Comparison of ENCODE assay signal across 26 cellular contexts in the genomic region with DNA sequence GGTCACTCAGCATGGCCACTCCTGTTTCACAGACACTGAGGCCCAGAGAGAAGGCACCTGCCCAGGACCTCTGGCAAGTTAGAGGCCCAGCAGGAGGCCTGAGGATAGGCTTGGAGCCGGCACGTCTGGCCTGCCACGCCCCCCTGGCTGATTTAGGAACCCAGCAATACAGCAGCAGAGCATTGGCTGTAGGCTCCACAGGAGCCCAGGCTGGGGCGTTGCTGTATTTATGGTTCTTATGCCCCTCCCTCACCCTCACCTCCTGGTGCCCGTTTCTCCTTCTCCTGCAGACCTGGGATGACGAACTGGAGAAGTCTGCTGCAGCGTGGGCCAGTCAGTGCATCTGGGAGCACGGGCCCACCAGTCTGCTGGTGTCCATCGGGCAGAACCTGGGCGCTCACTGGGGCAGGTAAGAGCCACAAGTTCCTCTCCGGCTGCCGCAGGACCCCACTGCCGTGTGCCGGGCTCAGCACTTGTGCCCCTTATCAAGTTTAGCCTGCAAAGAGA. TPM values are rescaled to one million over a fixed set of nuclear protein-coding genes. Genes with fewer than 3 reads are reported as not detected.
A peak's percentile ranks its signal among the peaks of the same experiment; 100 is the strongest.
DNase-seq lines count a peak whose midpoint lies in the region; ATAC-seq, FAIRE-seq and TF ChIP-seq lines count a peak whose summit lies in the region.
"Had no signal": no experiment of that assay in that cellular context is flagged by ENCODE, and none has a peak within 500 bp of the region (broad histone marks: within the 10 kb centered on the region; RNA-seq: fewer than 3 reads in every experiment).

No MANE protein-coding gene starts in this region.

- H3K79me1 ChIP-seq in H1 (ENCODE audit: low read depth, low read length), result no peaks in the 10 kb centered on the region

- no peak overlapping the region for H2BK120ac ChIP-seq in H1 (replicated peaks; ENCODE audit: low read depth, low read length)

- TF ChIP-seq RAD21 in H1 (IDR thresholded peaks at IDR 0.05 in 1 of 2, conservative IDR thresholded peaks at IDR 0.05 in 1 of 2; ENCODE audit: low read depth in 2 of 2, low read length in 2 of 2), result no peak

- H4K20me1 ChIP-seq in H1 (replicated peaks in 1 of 2; ENCODE audit: control insufficient read depth in 1 of 2, insufficient read depth in 2 of 2, low read length in 2 of 2) (peaks cover 0 to 4% of the 10 kb centered on the region in 2 experiments), osteoblast (ENCODE audit: insufficient read depth, low read length) (no peaks in the 10 kb centered on the region)

- no peak overlapping the region for H2BK5ac ChIP-seq in H1 (ENCODE audit: low read depth, low read length)

- no peak overlapping the region for H4K91ac ChIP-seq in H1 (replicated peaks; ENCODE audit: insufficient read length, low read length)

- H2AK5ac ChIP-seq in H1 (ENCODE audit: low read depth, low read length), result no peak overlapping the region

- 74% methylated on average over 14 of the region's 14 CpGs; no CpG with 5 or more reads in 1 of the 2 experiments for WGBS in H1 (ENCODE audit: extremely low coverage in 1 of 2, insufficient coverage in 1 of 2, insufficient read length in 1 of 2, insufficient replicate concordance in 2 of 2, low coverage in 1 of 2, low lambda C conversion rate in 2 of 2, missing lambda C conversion rate in 1 of 2), 2 experiments

- TF ChIP-seq POLR2A in H1 (IDR thresholded peaks at IDR 0.05; ENCODE audit: control extremely low read depth in 1 of 2, low read depth in 2 of 2, low read length in 2 of 2), result no peak

- H3K4me1 ChIP-seq in H1 (replicated peaks in 1 of 4; ENCODE audit: control insufficient read depth in 3 of 4, insufficient read depth in 4 of 4, low read length in 3 of 4) (peaks cover 13 to 47% (median 36%) of the 10 kb centered on the region in 4 experiments), osteoblast (ENCODE audit: insufficient read depth, low read length) (peaks cover 8% of the 10 kb centered on the region)

- no peaks in the 10 kb centered on the region for H3K79me2 ChIP-seq in H1 (ENCODE audit: control insufficient read depth in 1 of 2, insufficient read depth in 2 of 2, low read length in 2 of 2)
- H3K79me2 ChIP-seq in osteoblast (ENCODE audit: insufficient read depth, low read length), result no peaks in the 10 kb centered on the region

- no peak overlapping the region; the same call in 1 of the 2 replicates for H2BK15ac ChIP-seq in H1 (ENCODE audit: low read length)

- no peak overlapping the region for H4K5ac ChIP-seq in H1 (ENCODE audit: insufficient read length, low read depth, low read length)

- H3K23me2 ChIP-seq in H1 (ENCODE audit: low read depth, low read length), result peaks cover 2% of the 10 kb centered on the region; the same call in 1 of the 2 replicates

- H3K27ac ChIP-seq in H1 (ENCODE audit: low read depth, low read length) (no peak overlapping the region), osteoblast (ENCODE audit: low read depth, low read length) (no peak overlapping the region)
- H3K27ac ChIP-seq: A549, body of pancreas, neutrophil, thoracic aorta had no signal

- peak overlapping the region; percentile 9; the same call in 1 of the 2 replicates for H3K18ac ChIP-seq in H1 (ENCODE audit: extremely low read depth, low read length)

- TF ChIP-seq CTCF in H1 (IDR thresholded peaks at IDR 0.05; ENCODE audit: control extremely low read depth in 1 of 3, insufficient read depth in 1 of 3, low read depth in 1 of 3, low read length in 3 of 3), result no peak
- no peak for TF ChIP-seq CTCF in osteoblast (IDR thresholded peaks at IDR 0.05; ENCODE audit: extremely low read depth, low read depth, low read length)

- H2BK20ac ChIP-seq in H1 (ENCODE audit: low read length), result no peak overlapping the region

- no peaks in the 10 kb centered on the region for H3K36me3 ChIP-seq in H7 (replicated peaks; ENCODE audit: control insufficient read depth, insufficient read depth, low read length)
- no peaks in the 10 kb centered on the region for H3K36me3 ChIP-seq in H1 (ENCODE audit: control insufficient read depth in 2 of 4, insufficient read depth in 4 of 4, low read length in 3 of 4)
- H3K36me3 ChIP-seq in osteoblast (ENCODE audit: insufficient read depth, low read length), result peaks cover 6% of the 10 kb centered on the region
- H3K36me3 ChIP-seq: thoracic aorta, uterus had no signal

- H3K56ac ChIP-seq in H1 (replicated peaks; ENCODE audit: insufficient read length, low read depth, low read length), result no peak overlapping the region

- H3K4me2 ChIP-seq in H1 (ENCODE audit: insufficient read depth in 1 of 2, low read depth in 2 of 2, low read length in 2 of 2), result no peak overlapping the region
- H3K4me2 ChIP-seq in osteoblast (ENCODE audit: insufficient read depth, low read length), result no peak overlapping the region
- H3K4me2 ChIP-seq: A549 had no signal

- no peak overlapping the region for H3K4ac ChIP-seq in H1 (replicated peaks; ENCODE audit: insufficient read length, low read depth, low read length)

- FAIRE-seq in H1 (lab: Jason Lieb, UNC), result no peak
- FAIRE-seq: A549 had no signal

- CTCF ChIA-PET in H1 (lab: Charles Lee; ENCODE audit: partially characterized antibody), result no interaction called here

- no peak for ATAC-seq in HG02610 (IDR thresholded peaks at IDR 0.05; ENCODE audit: unreplicated experiment)
- ATAC-seq: activated T-cell treated with anti-CD3 and anti-CD28 coated beads, Interleukin-2, amount 50 U/mL, for 72 hours; body of pancreas had no signal

- H3K9me3 ChIP-seq in H1 (ENCODE audit: insufficient read depth in 2 of 2, low read depth in 1 of 2, low read length in 1 of 2) (no peaks in the 10 kb centered on the region), osteoblast (ENCODE audit: low read depth, low read length) (no peaks in the 10 kb centered on the region)
- H3K9me3 ChIP-seq: A549, body of pancreas, gastrocnemius medialis, neutrophil, thoracic aorta, uterus had no signal

- no peak overlapping the region for H4K8ac ChIP-seq in H1 (ENCODE audit: extremely low read depth, insufficient read depth, low read length)

- POLR2A ChIA-PET in H1 (lab: Charles Lee; ENCODE audit: partially characterized antibody), result no interaction called here

- peaks cover 6% of the 10 kb centered on the region for H3K27me3 ChIP-seq in H7 (ENCODE audit: control insufficient read depth, insufficient read depth, low read length)
- peaks cover 0 to 31% (median 17%) of the 10 kb centered on the region in 4 experiments; a peak in 5 of 7 replicates for H3K27me3 ChIP-seq in H1 (replicated peaks in 1 of 4; ENCODE audit: control insufficient read depth in 3 of 4, extremely low read depth in 1 of 4, insufficient read depth in 3 of 4, low read length in 3 of 4)
- no peaks in the 10 kb centered on the region for H3K27me3 ChIP-seq in osteoblast (ENCODE audit: insufficient read depth, low read length)
- H3K27me3 ChIP-seq: body of pancreas, gastrocnemius medialis, uterus had no signal

- no peak overlapping the region for H3K23ac ChIP-seq in H1 (ENCODE audit: insufficient read length)

- H3K14ac ChIP-seq in H1 (ENCODE audit: insufficient read length), result no peak overlapping the region

- no peak overlapping the region; the same call in 1 of the 2 replicates for H2BK12ac ChIP-seq in H1 (ENCODE audit: low read depth, low read length)

- H2AFZ ChIP-seq in H1 (ENCODE audit: low read length) (no peak overlapping the region), osteoblast (ENCODE audit: low read length) (no peak overlapping the region)

- no peak for TF ChIP-seq EP300 in H1 (IDR thresholded peaks at IDR 0.05; ENCODE audit: borderline replicate concordance in 1 of 2, low read depth in 2 of 2, low read length in 2 of 2)

- peak; percentile 7 for DNase-seq in NCI-H146 (lab: John Stamatoyannopoulos, UW)
- DNase-seq in NCI-H146 treated with DMSO at 0.1 percent for 48 hours (lab: John Stamatoyannopoulos, UW; ENCODE audit: unreplicated experiment), result no peak
- peak; percentile 74 for DNase-seq in H7
- no peak for DNase-seq in H1 (ENCODE audit: low read depth in 1 of 2, low spot score in 2 of 2)
- DNase-seq in osteoblast (ENCODE audit: insufficient read length, low spot score, missing footprints), result peak; percentile 53
- no peak for DNase-seq in SK-N-DZ (ENCODE audit: low spot score)
- no peak for DNase-seq in NCI-H748 treated with DMSO at 0.1 percent for 48 hours (lab: John Stamatoyannopoulos, UW)
- DNase-seq: activated CD4-positive, alpha-beta T cell treated with anti-CD3 and anti-CD28 coated beads, Interleukin-2, amount 50 U/mL, for 4 hours; activated naive CD4-positive, alpha-beta T cell treated with Interleukin-2 at 50 U/mL for 16 hours; activated T-cell treated with anti-CD3 and anti-CD28 coated beads, Interleukin-2, amount 50 U/mL, for 72 hours; body of pancreas; CD8-positive, alpha-beta memory T cell; cerebellar nuclear complex; DMS79 treated with DMSO at 0.1 percent for 48 hours; gastrocnemius medialis; immature natural killer cell; NCI-H1092; NCI-H2081 treated with DMSO at 0.1 percent for 48 hours; SHP77; stimulated activated naive CD4-positive, alpha-beta T cell treated with Interleukin-2 at 50 U/mL for 16 hours; T1000; uterus had no signal

- H3K9ac ChIP-seq in H1 (replicated peaks in 1 of 4; ENCODE audit: extremely low read depth in 1 of 4, low read depth in 3 of 4, low read length in 3 of 4), result no peak overlapping the region

- H3K4me3 ChIP-seq in H7 (ENCODE audit: insufficient read depth, low read depth, low read length), result no peak overlapping the region
- no peak overlapping the region for H3K4me3 ChIP-seq in H1 (ENCODE audit: extremely low read depth in 1 of 4, insufficient read depth in 2 of 4, low read depth in 3 of 4, low read length in 4 of 4)
- no peak overlapping the region for H3K4me3 ChIP-seq in osteoblast (ENCODE audit: insufficient read depth, low read length)
- H3K4me3 ChIP-seq: A549, body of pancreas, gastrocnemius medialis, thoracic aorta, uterus had no signal

TF ChIP-seq in H1, 55 proteins besides CTCF, POLR2A, EP300 and RAD21 (continues in another document):
- TF ChIP-seq GABPA (IDR thresholded peaks at IDR 0.05; ENCODE audit: borderline replicate concordance, insufficient read depth, low read length) (no peak), RNF2 (IDR thresholded peaks at IDR 0.05; ENCODE audit: borderline replicate concordance, low read depth, low read length, missing control alignments, poor library complexity, severe bottlenecking) (no peak), SUZ12 (IDR thresholded peaks at IDR 0.05; ENCODE audit: low read length) (no peak)

RNA-seq across cellular contexts. Expression of a gene that starts 25.8 kb away (rescaled TPM):
- total RNA-seq in H7 (2014; rRNA removed; shearing (Covaris generic)), result 2.0 and 4.2 TPM in 2 replicates
- 5.1 and 6.4 TPM in 2 replicates for total RNA-seq in H1 (2021; fragmentation: NEBNext Ultra II Directional; extraction: Animal tissue kit (Norgen Biotek cat#: 25700))
- 2.7 and 3.6 TPM in 2 replicates for polyA plus RNA-seq in H1 (2011; rRNA removed)
- polyA plus RNA-seq in H1 (2011; cell fraction: cytosol; rRNA removed), result 3.5 TPM
- polyA plus RNA-seq in H1 (2011; cell fraction: nucleus; rRNA removed), result 5.6 TPM
- polyA plus RNA-seq in H1 (2012, experiment 1 of 2), result 3.2 to 4.7 TPM (median 4.0 TPM) in 4 replicates
- polyA plus RNA-seq in H1 (2012, experiment 2 of 2), result 2.0 TPM
- polyA plus RNA-seq in H1 (2013, experiment 1 of 2), result 6.6 TPM
- 6.2 TPM for polyA plus RNA-seq in H1 (2013, experiment 2 of 2)
- 4.0 and 7.3 TPM in 2 replicates for polyA minus RNA-seq in H1 (2011; rRNA and poly(A)+ RNA removed)
- polyA minus RNA-seq in H1 (2011; cell fraction: cytosol; rRNA and poly(A)+ RNA removed), result 4.4 TPM
- 4.8 TPM for polyA minus RNA-seq in H1 (2011; cell fraction: nucleus; rRNA and poly(A)+ RNA removed)
- 40.2 and 122 TPM in 2 replicates for total RNA-seq in osteoblast
- polyA plus RNA-seq in SK-N-DZ (2014; cell fraction: cytosol; rRNA removed), result 0.12 TPM in 1 of 2 replicates, not detected in the other
- not detected in 2 replicates for polyA plus RNA-seq in SK-N-DZ (2014; cell fraction: nucleus; rRNA removed)

Comparison
In these comparisons a context has a peak if more than half of its experiments do, and no peak if none do; other contexts are left out.
1. DNase-seq: peak in NCI-H146 (single experiment), H7 (single experiment) and osteoblast (single experiment); none in NCI-H146 treated with DMSO at 0.1 percent for 48 hours (single experiment), H1 (0 of 2), SK-N-DZ (single experiment) and NCI-H748 treated with DMSO at 0.1 percent for 48 hours (single experiment).